24 cellular contexts compared by ENCODE assay signal in genomic region chr11:131643171-131643570, GRCh38.
"Had no signal": no experiment of that assay in that cellular context is flagged by ENCODE, and none has a peak within 500 bp of the region (broad histone marks: within the 10 kb centered on the region; RNA-seq: fewer than 3 reads in every experiment).

No MANE protein-coding gene starts in this region.

- H3K27ac Mint-ChIP-seq: dendritic cell treated with granulocyte-macrophage colony-stimulating factor and Interleukin-4, amounts not matched to agents 40 ng/mL and 50 ng/mL, for 4 days; mesothelial cell of epicardium; naive B cell; natural killer cell treated with Interleukin-12 subunit alpha and Interleukin-12 subunit beta and Interleukin-15 and Interleukin-18, amount 100 ng/mL, for 72 hours; stimulated activated naive B cell treated with anti-CD40 and anti-IgM and Interleukin-4, amounts not matched to agents 10 μg/mL and 1 μg/mL and 100 μg/mL, for 72 hours; stimulated activated naive CD8-positive, alpha-beta T cell treated with anti-CD3 and anti-CD28 coated beads, Interleukin-15, Interleukin-2, amounts not matched to agents 100 ng/mL and 50 ng/mL, for 24 hours had no signal

- ATAC-seq: foreskin keratinocyte, gastroesophageal sphincter, left cardiac atrium, left lung, mucosa of descending colon, right cardiac atrium had no signal

- H3K4me3 Mint-ChIP-seq: dendritic cell treated with granulocyte-macrophage colony-stimulating factor and Interleukin-4, amounts not matched to agents 40 ng/mL and 50 ng/mL, for 4 days; mesothelial cell of epicardium; natural killer cell treated with Interleukin-12 subunit alpha and Interleukin-12 subunit beta and Interleukin-15 and Interleukin-18, amount 100 ng/mL, for 72 hours; neural crest cell; stimulated activated naive B cell treated with anti-CD40 and anti-IgM and Interleukin-4, amounts not matched to agents 10 μg/mL and 1 μg/mL and 100 μg/mL, for 72 hours; stimulated activated naive CD8-positive, alpha-beta T cell treated with anti-CD3 and anti-CD28 coated beads, Interleukin-15, Interleukin-2, amounts not matched to agents 100 ng/mL and 50 ng/mL, for 24 hours had no signal

- H3K36me3 Mint-ChIP-seq: mesothelial cell of epicardium; naive B cell; natural killer cell treated with Interleukin-12 subunit alpha and Interleukin-12 subunit beta and Interleukin-15 and Interleukin-18, amount 100 ng/mL, for 72 hours; stimulated activated naive B cell treated with anti-CD40 and anti-IgM and Interleukin-4, amounts not matched to agents 10 μg/mL and 1 μg/mL and 100 μg/mL, for 72 hours had no signal

- H3K27me3 Mint-ChIP-seq: naive B cell; natural killer cell treated with Interleukin-12 subunit alpha and Interleukin-12 subunit beta and Interleukin-15 and Interleukin-18, amount 100 ng/mL, for 72 hours; stimulated activated naive B cell treated with anti-CD40 and anti-IgM and Interleukin-4, amounts not matched to agents 10 μg/mL and 1 μg/mL and 100 μg/mL, for 72 hours; stimulated activated naive CD8-positive, alpha-beta T cell treated with anti-CD3 and anti-CD28 coated beads, Interleukin-15, Interleukin-2, amounts not matched to agents 100 ng/mL and 50 ng/mL, for 24 hours had no signal

- H3K4me1 Mint-ChIP-seq: mesothelial cell of epicardium, naive B cell, neural crest cell had no signal

- H3K27ac ChIP-seq: esophagus muscularis mucosa, foreskin keratinocyte, gastroesophageal sphincter, heart left ventricle, hepatocyte, left lung, prostate gland, skin epidermis, spleen, thoracic aorta, tibial nerve, vagina had no signal

- H3K4me1 ChIP-seq: esophagus muscularis mucosa, foreskin keratinocyte, gastroesophageal sphincter, heart left ventricle, left lung, prostate gland, spleen, tibial nerve, vagina had no signal

- H3K27me3 ChIP-seq: esophagus muscularis mucosa, foreskin keratinocyte, left lung, spleen, tibial nerve, vagina had no signal

- H3K9me3 ChIP-seq: esophagus muscularis mucosa, gastroesophageal sphincter, heart left ventricle, left lung, mucosa of descending colon, prostate gland, spleen, thoracic aorta, tibial nerve, vagina had no signal

- H3K4me3 ChIP-seq: esophagus muscularis mucosa, gastroesophageal sphincter, heart left ventricle, hepatocyte, left lung, mucosa of descending colon, prostate gland, skin epidermis, spleen, thoracic aorta, tibial nerve, vagina had no signal

- H3K9me3 Mint-ChIP-seq: dendritic cell treated with granulocyte-macrophage colony-stimulating factor and Interleukin-4, amounts not matched to agents 40 ng/mL and 50 ng/mL, for 4 days; natural killer cell treated with Interleukin-12 subunit alpha and Interleukin-12 subunit beta and Interleukin-15 and Interleukin-18, amount 100 ng/mL, for 72 hours; neural crest cell had no signal

- H3K4me2 ChIP-seq: hepatocyte had no signal

- H3K79me2 ChIP-seq: hepatocyte had no signal

- H2AFZ ChIP-seq: hepatocyte had no signal

- DNase-seq: effector CD8-positive, alpha-beta T cell; foreskin keratinocyte; heart left ventricle; left cardiac atrium; left lung; mesenchymal stem cell; mucosa of descending colon; naive B cell; right cardiac atrium; spleen; stimulated activated naive B cell treated with anti-CD40 and anti-IgM and Interleukin-4, amounts not matched to agents 10 μg/mL and 1 μg/mL and 100 μg/mL, for 72 hours had no signal

- H3K36me3 ChIP-seq: esophagus muscularis mucosa, gastroesophageal sphincter, heart left ventricle, left lung, prostate gland, spleen, thoracic aorta, tibial nerve, vagina had no signal
